23 cellular contexts compared by ENCODE assay signal in genomic region chr1:111752186-111752585, GRCh38. TPM values are rescaled to one million over a fixed set of nuclear protein-coding genes. Genes with fewer than 3 reads are reported as not detected.
DNase-seq lines count a peak whose midpoint lies in the region; ATAC-seq and TF ChIP-seq lines count a peak whose summit lies in the region.
"Had no signal": no experiment of that assay in that cellular context is flagged by ENCODE, and none has a peak within 500 bp of the region (broad histone marks: within the 10 kb centered on the region; RNA-seq: fewer than 3 reads in every experiment).

No MANE protein-coding gene starts in this region.

- H2AFZ ChIP-seq in osteoblast (ENCODE audit: low read length): no peak overlapping the region

- H3K36me3 Mint-ChIP-seq in CD4-positive, alpha-beta memory T cell: peaks cover 0 to 14% of the 10 kb centered on the region in 2 donors

- no peak for TF ChIP-seq CTCF in osteoblast (IDR thresholded peaks at IDR 0.05; ENCODE audit: extremely low read depth, low read depth, low read length)

- peaks cover 0 to 2% of the 10 kb centered on the region in 2 donors for H3K27me3 Mint-ChIP-seq in CD4-positive, alpha-beta memory T cell
- H3K27me3 Mint-ChIP-seq: CD4-positive, alpha-beta T cell had no signal

- H3K27me3 ChIP-seq in BLaER1 treated with 17β-estradiol and CSF1 and Interleukin-3, amounts not matched to agents 10 nM and 100 nM: no peaks in the 10 kb centered on the region
- no peaks in the 10 kb centered on the region for H3K27me3 ChIP-seq in CD4-positive, alpha-beta memory T cell (ENCODE audit: insufficient read depth, low read length)
- H3K27me3 ChIP-seq in osteoblast (ENCODE audit: insufficient read depth, low read length): no peaks in the 10 kb centered on the region
- H3K27me3 ChIP-seq: Peyer's patch had no signal

- no peak overlapping the region for H3K9ac ChIP-seq in BLaER1 treated with 17β-estradiol and CSF1 and Interleukin-3, amounts not matched to agents 10 nM and 100 nM

- POLR2A ChIA-PET in CD4-positive, alpha-beta memory T cell (lab: Charles Lee; ENCODE audit: partially characterized antibody): no interaction called here

- CTCF ChIA-PET in CD4-positive, alpha-beta memory T cell (lab: Charles Lee; ENCODE audit: partially characterized antibody): interaction anchor here (1.5 to 8.0 kb wide), 2 partner anchors 39 to 275 kb away, joined by 3 to 73 read pairs; no protein-coding TSS in a partner anchor

- ATAC-seq in HG02852 (IDR thresholded peaks at IDR 0.05; ENCODE audit: unreplicated experiment) (no peak), GM18498 (IDR thresholded peaks at IDR 0.05; ENCODE audit: unreplicated experiment) (no peak)
- ATAC-seq: A549 had no signal

- H3K4me1 Mint-ChIP-seq in CD4-positive, alpha-beta memory T cell: peaks cover 16 to 28% (median 22%) of the 10 kb centered on the region in 4 donors

- peaks cover 0 to 9% (median 0%) of the 10 kb centered on the region in 8 donors for H3K9me3 Mint-ChIP-seq in CD4-positive, alpha-beta memory T cell
- H3K9me3 Mint-ChIP-seq: CD4-positive, alpha-beta T cell; HFFc6 had no signal

- peak overlapping the region; percentile 28 to 81 (median 67); a peak in 21 of 22 replicates for H3K4me2 ChIP-seq in BLaER1 treated with 17β-estradiol and CSF1 and Interleukin-3, amounts not matched to agents 10 nM and 100 nM
- H3K4me2 ChIP-seq in osteoblast (ENCODE audit: insufficient read depth, low read length): no peak overlapping the region
- H3K4me2 ChIP-seq: A549 had no signal

- H3K36me3 ChIP-seq in BLaER1 treated with 17β-estradiol and CSF1 and Interleukin-3, amounts not matched to agents 10 nM and 100 nM: peaks cover 0 to 4% (median 3%) of the 10 kb centered on the region in 11 experiments; a peak in 9 of 22 replicates
- H3K36me3 ChIP-seq in CD4-positive, alpha-beta memory T cell (ENCODE audit: insufficient read depth, low read length): no peaks in the 10 kb centered on the region
- peaks cover 2% of the 10 kb centered on the region for H3K36me3 ChIP-seq in osteoblast (ENCODE audit: insufficient read depth, low read length)
- H3K36me3 ChIP-seq: Peyer's patch had no signal

- no peak overlapping the region for H3K4me3 ChIP-seq in BLaER1 treated with 17β-estradiol and CSF1 and Interleukin-3, amounts not matched to agents 10 nM and 100 nM
- H3K4me3 ChIP-seq in CD4-positive, alpha-beta memory T cell (ENCODE audit: low read length in 2 of 2): no peak overlapping the region
- no peak overlapping the region for H3K4me3 ChIP-seq in osteoblast (ENCODE audit: insufficient read depth, low read length)
- H3K4me3 ChIP-seq: A549, HAP-1, Peyer's patch had no signal

- intact Hi-C loops in CD4-positive, alpha-beta memory T cell (cut with micrococcal nuclease): no loop called here

- H3K4me3 Mint-ChIP-seq in CD4-positive, alpha-beta memory T cell: no peak overlapping the region
- H3K4me3 Mint-ChIP-seq: HFFc6 had no signal

- peaks cover 13% of the 10 kb centered on the region for H3K79me2 ChIP-seq in osteoblast (ENCODE audit: insufficient read depth, low read length)

- DNase-seq in CD4-positive, alpha-beta memory T cell: no peak
- DNase-seq in osteoblast (ENCODE audit: insufficient read length, low spot score, missing footprints) (peak; percentile 38), NCI-H748 (lab: John Stamatoyannopoulos, UW; ENCODE audit: unreplicated experiment) (no peak)
- DNase-seq: CD4-positive, alpha-beta T cell; COR-L47; GOT3; HFFc6; KBM-7; NCI-H1048; NCI-H1417; NCI-H1694; NCI-H2029 treated with DMSO at 0.1 percent for 48 hours; NCI-H2227 treated with DMSO at 0.1 percent for 48 hours; NCI-H526 treated with DMSO at 0.1 percent for 48 hours; OCI-M1; Peyer's patch; SHP77 treated with DMSO at 0.1 percent for 48 hours had no signal

- no peak overlapping the region for H3K27ac ChIP-seq in BLaER1 treated with 17β-estradiol and CSF1 and Interleukin-3, amounts not matched to agents 10 nM and 100 nM
- no peak overlapping the region for H3K27ac ChIP-seq in CD4-positive, alpha-beta memory T cell (ENCODE audit: low read depth, low read length)
- H3K27ac ChIP-seq in angular gyrus (ENCODE audit: low read depth, low read length): peak overlapping the region; percentile 34
- no peak overlapping the region for H3K27ac ChIP-seq in osteoblast (ENCODE audit: low read depth, low read length)
- H3K27ac ChIP-seq: A549, Peyer's patch had no signal

- H3K27ac Mint-ChIP-seq in CD4-positive, alpha-beta memory T cell: peak overlapping the region in 5 of 7 donors; percentile 10 to 80 (median 56)
- H3K27ac Mint-ChIP-seq: CD4-positive, alpha-beta T cell; HFFc6 had no signal

- peaks cover 0 to 9% (median 4%) of the 10 kb centered on the region in 11 experiments; a peak in 7 of 22 replicates for H4K20me1 ChIP-seq in BLaER1 treated with 17β-estradiol and CSF1 and Interleukin-3, amounts not matched to agents 10 nM and 100 nM
- H4K20me1 ChIP-seq in osteoblast (ENCODE audit: insufficient read depth, low read length): no peaks in the 10 kb centered on the region

- no peaks in the 10 kb centered on the region for H3K9me3 ChIP-seq in BLaER1 treated with 17β-estradiol and CSF1 and Interleukin-3, amounts not matched to agents 10 nM and 100 nM (replicated peaks in 1 of 11)
- H3K9me3 ChIP-seq in CD4-positive, alpha-beta memory T cell (ENCODE audit: control insufficient read depth in 1 of 2, low read length in 2 of 2): no peaks in the 10 kb centered on the region
- H3K9me3 ChIP-seq in osteoblast (ENCODE audit: low read depth, low read length): no peaks in the 10 kb centered on the region
- H3K9me3 ChIP-seq: A549, HAP-1, Peyer's patch had no signal

- peaks cover 58 to 82% (median 73%) of the 10 kb centered on the region in 10 experiments for H3K4me1 ChIP-seq in BLaER1 treated with 17β-estradiol and CSF1 and Interleukin-3, amounts not matched to agents 10 nM and 100 nM
- H3K4me1 ChIP-seq in CD4-positive, alpha-beta memory T cell (ENCODE audit: insufficient read depth, low read length): peaks cover 17% of the 10 kb centered on the region
- H3K4me1 ChIP-seq in osteoblast (ENCODE audit: insufficient read depth, low read length): peaks cover 16% of the 10 kb centered on the region

RNA-seq across cellular contexts. Expression of gene DDX20, which starts 3.5 kb away (rescaled TPM):
- total RNA-seq in CD4-positive, alpha-beta memory T cell: 10 to 100 TPM; 22.2 to 26.0 TPM
- polyA plus RNA-seq in CD4-positive, alpha-beta memory T cell: 10 to 100 TPM; 10.1 to 13.9 TPM
- 15.6 and 19.2 TPM in 2 replicates for total RNA-seq in osteoblast

RNA-seq across cellular contexts. Expression of gene INKA2, which starts 13.0 kb away (rescaled TPM):
- 1 to 10 TPM; 2.2 to 2.4 TPM for total RNA-seq in CD4-positive, alpha-beta memory T cell
- under 1 TPM; 0.16 to 0.24 TPM for polyA plus RNA-seq in CD4-positive, alpha-beta memory T cell
- total RNA-seq in osteoblast: 3.5 and 3.6 TPM in 2 replicates
